Comparison of ENCODE assay signal across 7 cellular contexts in the genomic region with DNA sequence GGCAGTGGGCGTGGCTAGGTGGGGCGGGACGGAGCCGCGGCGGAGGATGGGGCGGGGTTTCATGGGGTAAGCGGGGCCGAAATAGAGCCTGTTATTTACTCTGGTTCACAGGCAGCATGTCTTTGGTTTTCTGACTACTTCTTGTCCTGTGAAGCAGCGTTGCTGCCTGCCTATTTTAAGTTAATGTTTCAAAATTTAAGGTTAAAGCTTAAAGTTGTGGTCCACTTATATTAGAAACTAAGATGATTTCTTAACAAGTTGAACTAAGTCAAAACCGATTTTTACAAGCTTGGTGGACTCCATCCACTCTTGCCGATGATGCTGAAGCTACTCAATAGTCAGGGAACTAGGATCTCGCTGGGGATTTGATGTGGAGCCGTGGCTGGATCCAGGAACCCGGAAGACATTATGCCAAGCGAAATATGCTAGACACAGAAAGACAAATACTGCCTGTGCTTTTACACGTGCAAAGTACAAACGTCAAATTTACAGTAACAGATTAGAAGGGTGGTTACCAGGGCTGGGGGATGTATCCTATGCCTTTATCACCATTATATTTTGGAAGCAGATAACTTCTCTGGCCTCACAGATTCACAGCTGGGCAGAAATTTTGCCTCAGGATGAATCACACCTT. TPM values are rescaled to one million over a fixed set of nuclear protein-coding genes. Genes with fewer than 3 reads are reported as not detected.
DNase-seq lines count a peak whose midpoint lies in the region; ATAC-seq, FAIRE-seq and TF ChIP-seq lines count a peak whose summit lies in the region.

No MANE protein-coding gene starts in this region.

- H3K9me3 ChIP-seq in RWPE2 (ENCODE audit: severe bottlenecking) (peaks cover 2% of the 10 kb centered on the region), small intestine (ENCODE audit: control insufficient read depth, low read depth) (no peaks in the 10 kb centered on the region)

- no peak for FAIRE-seq in small intestine (lab: Jason Lieb, UNC)
- no peak for FAIRE-seq in HTR-8/SVneo (lab: Jason Lieb, UNC)

- H3K4me1 ChIP-seq in RWPE2 (ENCODE audit: insufficient read depth, poor library complexity, severe bottlenecking) (no peaks in the 10 kb centered on the region), small intestine (ENCODE audit: control insufficient read depth in 2 of 2, insufficient read depth in 1 of 2, low read depth in 1 of 2, low read length in 1 of 2) (peaks cover 0 to 2% of the 10 kb centered on the region in 2 donors)

- TF ChIP-seq CTCF in RWPE2 (IDR thresholded peaks at IDR 0.05; ENCODE audit: poor library complexity, severe bottlenecking): no peak
- TF ChIP-seq CTCF in fibroblast of villous mesenchyme (IDR thresholded peaks at IDR 0.05; ENCODE audit: insufficient read depth, low read depth, low read length): no peak
- no peak for TF ChIP-seq CTCF in GM10248 (IDR thresholded peaks at IDR 0.05; ENCODE audit: control extremely low read depth, extremely low read depth, low read depth, missing control alignments)

- DNase-seq in H7: peak; percentile 10
- DNase-seq in RWPE2 (ENCODE audit: low spot score): no peak
- no peak for DNase-seq in fibroblast of villous mesenchyme (ENCODE audit: low read depth)
- peak; percentile 17 for DNase-seq in small intestine
- no peak for DNase-seq in HTR-8/SVneo (ENCODE audit: insufficient read length, low spot score)
- DNase-seq in GM10248 (ENCODE audit: extremely low spot score): no peak

- POLR2A ChIA-PET in GM10248 (lab: Yijun Ruan, JAX): interaction anchor here (0.5 kb wide), 1 partner anchor 548 kb away, joined by 3 read pairs; no protein-coding TSS in a partner anchor

- 9 to 20% (median 16%) methylated on average over 16 to 18 of the region's 18 CpGs for WGBS in small intestine, 3 donors

- no peaks in the 10 kb centered on the region for H3K27me3 ChIP-seq in H7 (ENCODE audit: control insufficient read depth, insufficient read depth, low read length)
- H3K27me3 ChIP-seq in RWPE2 (ENCODE audit: insufficient read depth, poor library complexity, severe bottlenecking): no peaks in the 10 kb centered on the region
- H3K27me3 ChIP-seq in small intestine (ENCODE audit: control insufficient read depth in 2 of 2, insufficient read depth in 2 of 2, low read length in 2 of 2): no peaks in the 10 kb centered on the region

- no peaks in the 10 kb centered on the region for H3K36me3 ChIP-seq in H7 (replicated peaks; ENCODE audit: control insufficient read depth, insufficient read depth, low read length)
- peaks cover 5% of the 10 kb centered on the region for H3K36me3 ChIP-seq in RWPE2 (ENCODE audit: low read depth)
- H3K36me3 ChIP-seq in small intestine (ENCODE audit: control insufficient read depth in 2 of 2, insufficient read depth in 2 of 2, low read length in 2 of 2): no peaks in the 10 kb centered on the region

- CTCF ChIA-PET in GM10248 (lab: Yijun Ruan, JAX): interaction anchor here (0.7 to 2.3 kb wide), 6 partner anchors 14 to 97 kb away, joined by 3 to 6 read pairs (median 3); a partner anchor contains a TSS

- H3K4me3 ChIP-seq in H7 (ENCODE audit: insufficient read depth, low read depth, low read length) (no peak overlapping the region), RWPE2 (ENCODE audit: severe bottlenecking) (peak overlapping the region; percentile 6), fibroblast of villous mesenchyme (ENCODE audit: low read depth, low read length) (peak overlapping the region; percentile 28), small intestine (ENCODE audit: low read depth in 1 of 2, low read length in 2 of 2) (peak overlapping the region in 1 of 2 donors; percentile 70)

- H3K27ac ChIP-seq in RWPE2 (ENCODE audit: poor library complexity, severe bottlenecking) (peak overlapping the region; percentile 80), small intestine (ENCODE audit: low read depth in 1 of 2, low read length in 1 of 2) (peak overlapping the region in 1 of 2 donors; percentile 80)

- ATAC-seq in RWPE2 (ENCODE audit: low read depth) (no peak), HG03039 (IDR thresholded peaks at IDR 0.05; ENCODE audit: unreplicated experiment) (no peak)

RNA-seq across cellular contexts. Expression of a gene that starts 0.5 kb away (rescaled TPM):
- total RNA-seq in H7 (2014; rRNA removed; shearing (Covaris generic)): 4.8 and 10.3 TPM in 2 replicates
- total RNA-seq in fibroblast of villous mesenchyme: 7.4 and 12.5 TPM in 2 replicates
- polyA plus RNA-seq in small intestine: 1 to 10 TPM; 1.1 to 2.5 (median 1.9) TPM

RNA-seq across cellular contexts. Expression of a gene that starts 31.2 kb away (rescaled TPM):
- total RNA-seq in H7 (2014; rRNA removed; shearing (Covaris generic)): 4.7 and 7.5 TPM in 2 replicates
- total RNA-seq in fibroblast of villous mesenchyme: 7.1 and 11.7 TPM in 2 replicates
- polyA plus RNA-seq in small intestine: 1 to 10 TPM; 1.8 to 3.9 (median 3.0) TPM

RNA-seq across cellular contexts. Expression of a gene that starts 44.6 kb away (rescaled TPM):
- 4.0 and 4.1 TPM in 2 replicates for total RNA-seq in H7 (2014; rRNA removed; shearing (Covaris generic))
- 22.9 and 41.9 TPM in 2 replicates for total RNA-seq in fibroblast of villous mesenchyme
- 1 to 10 TPM; 4.1 to 9.7 (median 7.6) TPM for polyA plus RNA-seq in small intestine

RNA-seq across cellular contexts. Expression of a gene that starts 49.7 kb away (rescaled TPM):
- total RNA-seq in H7 (2014; rRNA removed; shearing (Covaris generic)): 439 and 477 TPM in 2 replicates
- total RNA-seq in fibroblast of villous mesenchyme: 122 and 166 TPM in 2 replicates
- 100 to 1,000 TPM; 131 to 147 (median 144) TPM for polyA plus RNA-seq in small intestine

Comparison
In these comparisons a context has a peak if more than half of its experiments do, and no peak if none do; other contexts are left out.
1. DNase-seq: peak in H7 (single experiment) and small intestine (single experiment); none in RWPE2 (single experiment), fibroblast of villous mesenchyme (single experiment), HTR-8/SVneo (single experiment) and GM10248 (single experiment).